In genomic region chr11:110463153-110463552, GRCh38 we compare ENCODE assay signal across 8 cellular contexts. TPM values are rescaled to one million over a fixed set of nuclear protein-coding genes. Genes with fewer than 3 reads are reported as not detected.
A peak's percentile ranks its signal among the peaks of the same experiment; 100 is the strongest.
DNase-seq lines count a peak whose midpoint lies in the region; ATAC-seq and TF ChIP-seq lines count a peak whose summit lies in the region.

No MANE protein-coding gene starts in this region.

- H3K4me3 Mint-ChIP-seq in CD14-positive monocyte: no peak overlapping the region

- BruUV-seq in mammary epithelial cell (replicated peaks; lab: Mats Ljungman, UMichigan): no TSS peak

- peak; percentile 91 for ATAC-seq in left lung
- ATAC-seq in HG03280 (IDR thresholded peaks at IDR 0.05; ENCODE audit: unreplicated experiment): no peak

- CTCF ChIA-PET in mammary epithelial cell (lab: Charles Lee; ENCODE audit: low non-redundant PET): no interaction called here

- H2AFZ ChIP-seq in mammary epithelial cell (ENCODE audit: low read depth, low read length): no peak overlapping the region

- peaks cover 12% of the 10 kb centered on the region for H3K36me3 ChIP-seq in mammary epithelial cell (ENCODE audit: insufficient read depth, low read length)
- peaks cover 0 to 23% of the 10 kb centered on the region in 2 donors for H3K36me3 ChIP-seq in left lung

- H3K4me2 ChIP-seq in mammary epithelial cell (ENCODE audit: insufficient read depth, low read depth, low read length): no peak overlapping the region

- no peak overlapping the region for H3K9ac ChIP-seq in mammary epithelial cell (ENCODE audit: insufficient read depth, low read length)

- H3K27me3 ChIP-seq in mammary epithelial cell (ENCODE audit: insufficient read depth, low read length): no peaks in the 10 kb centered on the region
- no peaks in the 10 kb centered on the region for H3K27me3 ChIP-seq in left lung

- intact Hi-C loops in CD14-positive monocyte (cut with micrococcal nuclease) (loop anchor here (10.0 kb wide), 1 partner anchor 772 kb away; no protein-coding TSS in a partner anchor), mammary epithelial cell (cut with micrococcal nuclease) (loop anchor here (1.0 to 10.0 kb wide), 4 partner anchors 66 to 983 kb away; partner anchors contain the start of gene ARHGAP20), left lung (cut with DNase I) (no loop called here)

- WGBS in mammary epithelial cell (ENCODE audit: low coverage, missing lambda C conversion rate): 28% methylated on average over 6 of the region's 6 CpGs

- H4K20me1 ChIP-seq in mammary epithelial cell (ENCODE audit: insufficient read depth, low read length): no peaks in the 10 kb centered on the region

- dilution Hi-C loops in mammary epithelial cell (cut with HindIII; ENCODE audit: low sequenced_read_pairs): no loop called here

- in situ Hi-C loops in mammary epithelial cell (cut with MboI; ENCODE audit: low sequenced_read_pairs in 2 of 2): loop anchor here in 1 of 2 donors (25.0 kb wide), 1 partner anchor 974 kb away; no protein-coding TSS in a partner anchor

- TF ChIP-seq CTCF in CD14-positive monocyte (IDR thresholded peaks at IDR 0.05): peak; percentile 50
- TF ChIP-seq CTCF in GM20000 (IDR thresholded peaks at IDR 0.05; ENCODE audit: extremely low read depth, missing control alignments): peak; percentile 28
- peak; percentile 39 to 67 for TF ChIP-seq CTCF in mammary epithelial cell (conservative IDR thresholded peaks at IDR 0.05 in 1 of 2, IDR thresholded peaks at IDR 0.05 in 1 of 2; ENCODE audit: extremely low read depth in 1 of 2, insufficient read depth in 1 of 2, low read depth in 1 of 2, low read length in 2 of 2)
- peak; percentile 40 to 44 for TF ChIP-seq CTCF in left lung (IDR thresholded peaks at IDR 0.05)

- H3K4me1 Mint-ChIP-seq in CD14-positive monocyte: no peaks in the 10 kb centered on the region

- H3K9me3 ChIP-seq in mammary epithelial cell (replicated peaks; ENCODE audit: insufficient read depth, low read length) (no peaks in the 10 kb centered on the region), left lung (no peaks in the 10 kb centered on the region)

- no peaks in the 10 kb centered on the region for H3K9me3 Mint-ChIP-seq in CD14-positive monocyte

- no peak for DNase-seq in CD14-positive monocyte (ENCODE audit: low spot score)
- DNase-seq in GM20000 (ENCODE audit: low spot score): no peak
- DNase-seq in NCI-H510A (lab: John Stamatoyannopoulos, UW): peak; percentile 9
- DNase-seq in mammary epithelial cell: no peak
- peak; percentile 54 to 79 for DNase-seq in left lung
- peak; percentile 56 for DNase-seq in superior temporal gyrus (ENCODE audit: extremely low spot score)
- no peak for DNase-seq in occipital lobe (lab: John Stamatoyannopoulos, UW)

- H3K27ac ChIP-seq in mammary epithelial cell (ENCODE audit: insufficient read depth, low read depth, low read length) (no peak overlapping the region), left lung (no peak overlapping the region)

- H3K27ac Mint-ChIP-seq in CD14-positive monocyte: peak overlapping the region in 1 of 7 donors; percentile 63

- H3K36me3 Mint-ChIP-seq in CD14-positive monocyte: peaks cover 38 to 40% of the 10 kb centered on the region in 2 donors

- H3K79me2 ChIP-seq in mammary epithelial cell (ENCODE audit: insufficient read depth, low read length): no peaks in the 10 kb centered on the region

- H3K4me3 ChIP-seq in mammary epithelial cell (replicated peaks in 1 of 3; ENCODE audit: insufficient read depth in 1 of 3, low read depth in 2 of 3, low read length in 3 of 3) (no peak overlapping the region), left lung (no peak overlapping the region)

- H3K4me1 ChIP-seq in mammary epithelial cell (ENCODE audit: insufficient read depth, low read length) (no peaks in the 10 kb centered on the region), left lung (no peaks in the 10 kb centered on the region)

- no peaks in the 10 kb centered on the region for H3K27me3 Mint-ChIP-seq in CD14-positive monocyte (ENCODE audit: low read depth in 3 of 3)

RNA-seq across cellular contexts. Expression of gene FDX1, which starts 33.4 kb away (rescaled TPM):
- 10 to 100 TPM; 12.8 to 20.2 TPM for polyA plus RNA-seq in CD14-positive monocyte
- 10 to 100 TPM in 1 of 2 donors, 1 to 10 TPM in 1; 8.0 to 13.3 TPM for total RNA-seq in mammary epithelial cell
- 6.8 TPM for polyA plus RNA-seq in mammary epithelial cell
- polyA minus RNA-seq in mammary epithelial cell: 0.26 TPM
- 10 to 100 TPM; 17.2 to 19.0 TPM for total RNA-seq in left lung
- 15.8 TPM for total RNA-seq in occipital lobe

Comparison
In these comparisons a context has a peak if more than half of its experiments do, and no peak if none do; other contexts are left out.
1. DNase-seq: peak in NCI-H510A (single experiment), left lung (2 of 2) and superior temporal gyrus (single experiment); none in CD14-positive monocyte (single experiment), GM20000 (single experiment), mammary epithelial cell (single experiment) and occipital lobe (single experiment).
2. intact Hi-C loops: an anchor here in CD14-positive monocyte (10.0 kb wide) and mammary epithelial cell (1.0 to 10.0 kb wide); none called in left lung.
3. Peak in every context shown above with its lines, with median percentiles within 50 percentile points of each other: CTCF ChIP-seq.